Comparison of ENCODE assay signal across 9 cellular contexts in the genomic region with DNA sequence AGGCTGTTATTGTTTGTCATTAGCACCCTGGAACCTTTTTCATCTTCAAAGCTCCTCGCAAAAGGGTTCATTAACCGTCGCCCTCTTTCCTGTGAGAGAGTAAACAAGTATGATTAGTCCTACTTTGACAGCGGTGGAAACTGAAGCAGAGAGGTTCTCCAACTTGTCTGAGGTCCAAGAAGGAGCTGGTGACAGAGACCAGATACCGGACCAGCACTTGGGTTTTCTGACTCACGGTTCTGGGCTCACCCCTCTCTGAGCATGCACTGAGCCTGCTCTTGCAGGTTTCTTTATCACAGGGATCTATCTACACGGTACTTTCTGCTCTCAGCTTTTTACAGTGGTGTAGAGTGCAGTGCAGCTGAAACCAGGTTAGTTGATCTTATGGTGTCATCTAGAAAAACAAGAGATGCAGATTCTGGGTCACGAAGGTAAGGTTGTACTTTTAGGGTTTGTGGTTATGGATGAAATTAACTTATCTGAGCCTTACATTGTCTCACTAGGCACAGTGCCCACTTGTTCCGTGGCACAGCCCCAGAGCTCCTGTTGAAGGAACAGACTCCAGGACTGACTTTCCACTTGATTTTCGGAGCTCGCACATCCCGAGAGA.
DNase-seq lines count a peak whose midpoint lies in the region; ATAC-seq, FAIRE-seq and TF ChIP-seq lines count a peak whose summit lies in the region.
"Had no signal": no experiment of that assay in that cellular context is flagged by ENCODE, and none has a peak within 500 bp of the region (broad histone marks: within the 10 kb centered on the region; RNA-seq: fewer than 3 reads in every experiment).

No MANE protein-coding gene starts in this region.

- FAIRE-seq in GM12891 (lab: Jason Lieb, UNC) (peak; percentile 89), endothelial cell of umbilical vein (lab: Jason Lieb, UNC) (no peak)
- FAIRE-seq: H1 had no signal

- peak overlapping the region; percentile 81 for H3K4me3 Mint-ChIP-seq in activated CD4-positive, alpha-beta T cell treated with anti-CD3 and anti-CD28 coated beads, Interleukin-2, amount 10 ng/mL, durations not matched to agents 24 days and 14 days

- H3K9me3 ChIP-seq in endothelial cell of umbilical vein (replicated peaks; ENCODE audit: control insufficient read depth, insufficient read depth, low read length) (no peaks in the 10 kb centered on the region), WERI-Rb-1 (ENCODE audit: severe bottlenecking) (no peaks in the 10 kb centered on the region)

- no peaks in the 10 kb centered on the region for H3K9me3 Mint-ChIP-seq in activated CD4-positive, alpha-beta T cell treated with anti-CD3 and anti-CD28 coated beads, Interleukin-2, amount 10 ng/mL, durations not matched to agents 24 days and 14 days

- no TSS peak for BruUV-seq in endothelial cell of umbilical vein (replicated peaks; lab: Mats Ljungman, UMichigan)

- POLR2A ChIA-PET in endothelial cell of umbilical vein (lab: Charles Lee): interaction anchor here (0.6 kb wide), 1 partner anchor 14 kb away, joined by 12 read pairs; no protein-coding TSS in a partner anchor

- no peak overlapping the region for H2AFZ ChIP-seq in endothelial cell of umbilical vein (ENCODE audit: low read depth, low read length)

- no peaks in the 10 kb centered on the region for H3K9me1 ChIP-seq in endothelial cell of umbilical vein (replicated peaks; ENCODE audit: control insufficient read depth, extremely low read depth, insufficient read depth, low read length)

- dilution Hi-C loops in endothelial cell of umbilical vein (cut with MboI; ENCODE audit: extremely low pct_ligation_motif_present, low sequenced_read_pairs): no loop called here

- no peaks in the 10 kb centered on the region for H3K27me3 Mint-ChIP-seq in activated CD4-positive, alpha-beta T cell treated with anti-CD3 and anti-CD28 coated beads, Interleukin-2, amount 10 ng/mL, durations not matched to agents 24 days and 14 days

- H3K4me3 ChIP-seq in endothelial cell of umbilical vein (replicated peaks in 1 of 3; ENCODE audit: insufficient read depth in 1 of 3, low read depth in 1 of 3, low read length in 3 of 3) (no peak overlapping the region), WERI-Rb-1 (ENCODE audit: low read depth, low read length) (no peak overlapping the region), H7 (ENCODE audit: insufficient read depth, low read depth, low read length) (no peak overlapping the region)

- H3K4me2 ChIP-seq in endothelial cell of umbilical vein (ENCODE audit: insufficient read depth, low read length): no peak overlapping the region

- DNase-seq in GM12891 (ENCODE audit: insufficient read length, low spot score): no peak
- peak; percentile 93 for DNase-seq in activated CD4-positive, alpha-beta T cell treated with anti-CD3 and anti-CD28 coated beads, Interleukin-2, amount 10 ng/mL, durations not matched to agents 24 days and 14 days
- DNase-seq in endothelial cell of umbilical vein (ENCODE audit: low read depth, low spot score): peak; percentile 29
- DNase-seq in stimulated activated CD4-positive, alpha-beta T cell treated with anti-CD3 and anti-CD28 coated beads, Interleukin-12 subunit alpha, Interleukin-12 subunit beta, amount 100 ng/mL, for 4 hours: peak; percentile 63
- DNase-seq in WERI-Rb-1: no peak
- no peak for DNase-seq in NK-92 (lab: John Stamatoyannopoulos, UW; ENCODE audit: unreplicated experiment)
- no peak for DNase-seq in H7

- intact Hi-C loops in activated CD4-positive, alpha-beta T cell treated with anti-CD3 and anti-CD28 coated beads, Interleukin-2, amount 10 ng/mL, durations not matched to agents 24 days and 14 days (cut with micrococcal nuclease): loop anchor here (1.0 to 10.0 kb wide), 11 partner anchors 8 to 1756 kb away; a partner anchor contains a TSS
- intact Hi-C loops in endothelial cell of umbilical vein (cut with micrococcal nuclease): no loop called here

- no peak overlapping the region for H3K9ac ChIP-seq in endothelial cell of umbilical vein (replicated peaks; ENCODE audit: extremely low read depth, insufficient read depth, low read length)

- H3K4me1 Mint-ChIP-seq in activated CD4-positive, alpha-beta T cell treated with anti-CD3 and anti-CD28 coated beads, Interleukin-2, amount 10 ng/mL, durations not matched to agents 24 days and 14 days: peaks cover 76% of the 10 kb centered on the region

- H3K36me3 ChIP-seq in endothelial cell of umbilical vein (ENCODE audit: control insufficient read depth in 2 of 2, extremely low read depth in 1 of 2, insufficient read depth in 2 of 2, low read length in 2 of 2): no peaks in the 10 kb centered on the region
- H3K36me3 ChIP-seq in WERI-Rb-1: peaks cover 36% of the 10 kb centered on the region
- H3K36me3 ChIP-seq in H7 (replicated peaks; ENCODE audit: control insufficient read depth, insufficient read depth, low read length): no peaks in the 10 kb centered on the region

- TF ChIP-seq POLR2A in GM12891 (IDR thresholded peaks at IDR 0.05; ENCODE audit: low read depth, low read length) (peak; percentile 69; the same call in 1 of the 2 replicates), endothelial cell of umbilical vein (IDR thresholded peaks at IDR 0.05; ENCODE audit: low read depth, low read length) (no peak)

- H3K27ac ChIP-seq in endothelial cell of umbilical vein (ENCODE audit: insufficient read depth, low read depth, low read length) (no peak overlapping the region), WERI-Rb-1 (no peak overlapping the region)

- TF ChIP-seq CTCF in endothelial cell of umbilical vein (IDR thresholded peaks at IDR 0.05; ENCODE audit: extremely low read depth in 1 of 2, insufficient read depth in 1 of 2, low read depth in 1 of 2, low read length in 2 of 2): no peak
- no peak for TF ChIP-seq CTCF in WERI-Rb-1 (IDR thresholded peaks at IDR 0.05; ENCODE audit: low read depth, low read length)

- peaks cover 67% of the 10 kb centered on the region for H3K79me2 ChIP-seq in endothelial cell of umbilical vein (ENCODE audit: control insufficient read depth, insufficient read depth, low read length)

- H3K36me3 Mint-ChIP-seq in activated CD4-positive, alpha-beta T cell treated with anti-CD3 and anti-CD28 coated beads, Interleukin-2, amount 10 ng/mL, durations not matched to agents 24 days and 14 days (ENCODE audit: low read depth): peaks cover 45% of the 10 kb centered on the region

- CTCF ChIA-PET in endothelial cell of umbilical vein (lab: Charles Lee): interaction anchor here (0.9 to 1.5 kb wide), 3 partner anchors 12 to 53 kb away, joined by 4 read pairs; no protein-coding TSS in a partner anchor

- H3K27ac Mint-ChIP-seq in activated CD4-positive, alpha-beta T cell treated with anti-CD3 and anti-CD28 coated beads, Interleukin-2, amount 10 ng/mL, durations not matched to agents 24 days and 14 days: peak overlapping the region; percentile 96

- H4K20me1 ChIP-seq in endothelial cell of umbilical vein (replicated peaks; ENCODE audit: control insufficient read depth, extremely low read depth, insufficient read depth, low read length): no peaks in the 10 kb centered on the region

- H3K4me1 ChIP-seq in endothelial cell of umbilical vein (ENCODE audit: control insufficient read depth, extremely low read depth, insufficient read depth, low read length): no peaks in the 10 kb centered on the region

- peak; percentile 64 for ATAC-seq in HG02870 (IDR thresholded peaks at IDR 0.05; ENCODE audit: unreplicated experiment)

- H3K27me3 ChIP-seq in endothelial cell of umbilical vein (ENCODE audit: control insufficient read depth in 2 of 2, insufficient read depth in 2 of 2, low read length in 2 of 2) (no peaks in the 10 kb centered on the region), WERI-Rb-1 (ENCODE audit: insufficient read depth, low read depth, severe bottlenecking) (no peaks in the 10 kb centered on the region), H7 (ENCODE audit: control insufficient read depth, insufficient read depth, low read length) (no peaks in the 10 kb centered on the region)

TF ChIP-seq in GM12891, 5 proteins besides CTCF, POLR2A, EP300 and RAD21:
- TF ChIP-seq TAF1 (IDR thresholded peaks at IDR 0.05; ENCODE audit: low read depth, low read length) (peak; percentile 76), POU2F2 (IDR thresholded peaks at IDR 0.05; ENCODE audit: low read depth, low read length) (peak; percentile 76), SPI1 (IDR thresholded peaks at IDR 0.05; ENCODE audit: low read depth, low read length) (no peak)
TF ChIP-seq in GM12891: peak in this region for 2.

TF ChIP-seq in endothelial cell of umbilical vein, 7 proteins besides CTCF, POLR2A, EP300 and RAD21:
- no peak for TF ChIP-seq JUN (IDR thresholded peaks at IDR 0.05; ENCODE audit: borderline replicate concordance, insufficient read depth, insufficient read length, low read depth)
- TF ChIP-seq MYC (IDR thresholded peaks at IDR 0.05; ENCODE audit: low read depth, low read length): no peak
- no peak for TF ChIP-seq GATA2 (IDR thresholded peaks at IDR 0.05; ENCODE audit: insufficient read depth, insufficient read length, low read depth, low read length)
- TF ChIP-seq, protein P1, sequence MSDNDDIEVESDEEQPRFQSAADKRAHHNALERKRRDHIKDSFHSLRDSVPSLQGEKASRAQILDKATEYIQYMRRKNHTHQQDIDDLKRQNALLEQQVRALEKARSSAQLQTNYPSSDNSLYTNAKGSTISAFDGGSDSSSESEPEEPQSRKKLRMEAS (IDR thresholded peaks at IDR 0.05; ENCODE audit: insufficient read depth, insufficient read length): no peak
- no peak for TF ChIP-seq FOS (IDR thresholded peaks at IDR 0.05; ENCODE audit: borderline replicate concordance, insufficient read depth, low read length)
- TF ChIP-seq POLR2AphosphoS5 (IDR thresholded peaks at IDR 0.05; ENCODE audit: insufficient read depth, low read depth, low read length): no peak
- TF ChIP-seq EZH2 (IDR thresholded peaks at IDR 0.05; ENCODE audit: borderline replicate concordance, low read depth, low read length, severe bottlenecking): no peak

Comparison
In these comparisons a context has a peak if more than half of its experiments do, and no peak if none do; other contexts are left out.
1. DNase-seq: peak in activated CD4-positive, alpha-beta T cell treated with anti-CD3 and anti-CD28 coated beads, Interleukin-2, amount 10 ng/mL, durations not matched to agents 24 days and 14 days (single experiment), endothelial cell of umbilical vein (single experiment) and stimulated activated CD4-positive, alpha-beta T cell treated with anti-CD3 and anti-CD28 coated beads, Interleukin-12 subunit alpha, Interleukin-12 subunit beta, amount 100 ng/mL, for 4 hours (single experiment); none in GM12891 (single experiment), WERI-Rb-1 (single experiment), NK-92 (single experiment) and H7 (single experiment).